ENCODE assay signal across 8 cellular contexts in genomic region chr21:30831194-30831765, GRCh38. TPM values are rescaled to one million over a fixed set of nuclear protein-coding genes. Genes with fewer than 3 reads are reported as not detected.
A peak's percentile ranks its signal among the peaks of the same experiment; 100 is the strongest.
DNase-seq lines count a peak whose midpoint lies in the region; ATAC-seq, FAIRE-seq and TF ChIP-seq lines count a peak whose summit lies in the region.

No MANE protein-coding gene starts in this region.

- H3K27ac ChIP-seq in A673 (ENCODE audit: low read depth, low read length, poor library complexity, severe bottlenecking): no peak overlapping the region
- no peak overlapping the region for H3K27ac ChIP-seq in RWPE2 (ENCODE audit: poor library complexity, severe bottlenecking)
- H3K27ac ChIP-seq in H1 (ENCODE audit: low read depth, low read length): no peak overlapping the region

- no peak overlapping the region for H2AK5ac ChIP-seq in H1 (ENCODE audit: low read depth, low read length)

- no peak overlapping the region for H3K14ac ChIP-seq in H1 (ENCODE audit: insufficient read length)

- peaks cover 12% of the 10 kb centered on the region for H3K27me3 ChIP-seq in A673 (replicated peaks; ENCODE audit: insufficient read depth, low read depth, low read length, poor library complexity)
- H3K27me3 ChIP-seq in RWPE2 (ENCODE audit: insufficient read depth, poor library complexity, severe bottlenecking): no peaks in the 10 kb centered on the region
- H3K27me3 ChIP-seq in H1 (replicated peaks in 1 of 4; ENCODE audit: control insufficient read depth in 3 of 4, extremely low read depth in 1 of 4, insufficient read depth in 3 of 4, low read length in 3 of 4): no peaks in the 10 kb centered on the region

- no peak overlapping the region for H2BK20ac ChIP-seq in H1 (ENCODE audit: low read length)

- no peak overlapping the region for H2AFZ ChIP-seq in H1 (ENCODE audit: low read length)

- TF ChIP-seq RAD21 in H1 (IDR thresholded peaks at IDR 0.05 in 1 of 2, conservative IDR thresholded peaks at IDR 0.05 in 1 of 2; ENCODE audit: low read depth in 2 of 2, low read length in 2 of 2): peak; percentile 70 to 77

- H3K56ac ChIP-seq in H1 (replicated peaks; ENCODE audit: insufficient read length, low read depth, low read length): no peak overlapping the region

- no peak overlapping the region for H2BK15ac ChIP-seq in H1 (ENCODE audit: low read length)

- FAIRE-seq in H1 (lab: Jason Lieb, UNC): no peak

- DNase-seq in A673 (ENCODE audit: low spot score) (peak; percentile 46), RWPE2 (ENCODE audit: low spot score) (no peak), H1 (ENCODE audit: low read depth in 1 of 2, low spot score in 2 of 2) (peak; percentile 21 to 77), NCI-H1930 (lab: John Stamatoyannopoulos, UW) (no peak)
- DNase-seq in stimulated activated CD4-positive, alpha-beta T cell treated with anti-CD3 and anti-CD28 coated beads, Interleukin-4, amount 100 ng/mL, for 1 hour: peak; percentile 19

- CTCF ChIA-PET in A673 (lab: Charles Lee) (no interaction called here), H1 (lab: Charles Lee; ENCODE audit: partially characterized antibody) (interaction anchor here (0.6 to 4.8 kb wide), 27 partner anchors 8 to 498 kb away, joined by 3 to 34 read pairs (median 3); partner anchors contain the start of genes KRTAP11-1 and KRTAP19-4)

- TF ChIP-seq EP300 in H1 (IDR thresholded peaks at IDR 0.05; ENCODE audit: borderline replicate concordance in 1 of 2, low read depth in 2 of 2, low read length in 2 of 2): no peak

- no peak overlapping the region for H4K8ac ChIP-seq in H1 (ENCODE audit: extremely low read depth, insufficient read depth, low read length)

- no peak overlapping the region for H3K23ac ChIP-seq in H1 (ENCODE audit: insufficient read length)

- ATAC-seq in RWPE2 (ENCODE audit: low read depth) (no peak), HG03521 (IDR thresholded peaks at IDR 0.05; ENCODE audit: unreplicated experiment) (no peak), GM21360 (IDR thresholded peaks at IDR 0.05; ENCODE audit: unreplicated experiment) (no peak)

- no peak overlapping the region for H2BK5ac ChIP-seq in H1 (ENCODE audit: low read depth, low read length)

- WGBS in H1 (ENCODE audit: extremely low coverage in 1 of 2, insufficient coverage in 1 of 2, insufficient read length in 1 of 2, insufficient replicate concordance in 2 of 2, low coverage in 1 of 2, low lambda C conversion rate in 2 of 2, missing lambda C conversion rate in 1 of 2), 2 experiments: 49% methylated on average over 6 of the region's 6 CpGs; no CpG with 5 or more reads in 1 of the 2 experiments

- no peak overlapping the region for H3K4me2 ChIP-seq in H1 (ENCODE audit: insufficient read depth in 1 of 2, low read depth in 2 of 2, low read length in 2 of 2)

- no peaks in the 10 kb centered on the region for H4K20me1 ChIP-seq in H1 (replicated peaks in 1 of 2; ENCODE audit: control insufficient read depth in 1 of 2, insufficient read depth in 2 of 2, low read length in 2 of 2)

- BruUV-seq in A673 (replicated peaks; lab: Mats Ljungman, UMichigan): no TSS peak

- POLR2A ChIA-PET in A673 (lab: Charles Lee; ENCODE audit: low non-redundant PET) (no interaction called here), H1 (lab: Charles Lee; ENCODE audit: partially characterized antibody) (no interaction called here)

- H3K9me3 ChIP-seq in A673 (ENCODE audit: low read depth, low read length, poor library complexity, severe bottlenecking): peaks cover 10% of the 10 kb centered on the region
- no peaks in the 10 kb centered on the region for H3K9me3 ChIP-seq in RWPE2 (ENCODE audit: severe bottlenecking)
- H3K9me3 ChIP-seq in H1 (ENCODE audit: insufficient read depth in 2 of 2, low read depth in 1 of 2, low read length in 1 of 2): peaks cover 3 to 4% of the 10 kb centered on the region in 2 experiments; a peak in 3 of 4 replicates

- H3K4me3 ChIP-seq in A673 (ENCODE audit: low read depth, low read length, poor library complexity, severe bottlenecking) (no peak overlapping the region), RWPE2 (ENCODE audit: severe bottlenecking) (no peak overlapping the region), H1 (ENCODE audit: extremely low read depth in 1 of 4, insufficient read depth in 2 of 4, low read depth in 3 of 4, low read length in 4 of 4) (no peak overlapping the region)

- H3K4me1 ChIP-seq in A673 (ENCODE audit: insufficient read depth, low read length, poor library complexity, severe bottlenecking) (no peaks in the 10 kb centered on the region), RWPE2 (ENCODE audit: insufficient read depth, poor library complexity, severe bottlenecking) (no peaks in the 10 kb centered on the region), H1 (replicated peaks in 1 of 4; ENCODE audit: control insufficient read depth in 3 of 4, insufficient read depth in 4 of 4, low read length in 3 of 4) (no peaks in the 10 kb centered on the region)

- no peak overlapping the region for H4K5ac ChIP-seq in H1 (ENCODE audit: insufficient read length, low read depth, low read length)

- H3K79me1 ChIP-seq in H1 (ENCODE audit: low read depth, low read length): no peaks in the 10 kb centered on the region

- no peak for TF ChIP-seq POLR2A in H1 (IDR thresholded peaks at IDR 0.05; ENCODE audit: control extremely low read depth in 1 of 2, low read depth in 2 of 2, low read length in 2 of 2)

- no peak overlapping the region for H3K9ac ChIP-seq in H1 (replicated peaks in 1 of 4; ENCODE audit: extremely low read depth in 1 of 4, low read depth in 3 of 4, low read length in 3 of 4)

- no peaks in the 10 kb centered on the region for H3K23me2 ChIP-seq in H1 (ENCODE audit: low read depth, low read length)

- TF ChIP-seq CTCF in A673 (conservative IDR thresholded peaks at IDR 0.05; ENCODE audit: low read depth, low read length) (peak; percentile 61), GM12872 (IDR thresholded peaks at IDR 0.05; ENCODE audit: insufficient read depth, low read depth, low read length) (peak; percentile 59), RWPE2 (IDR thresholded peaks at IDR 0.05; ENCODE audit: poor library complexity, severe bottlenecking) (peak; percentile 45), H1 (IDR thresholded peaks at IDR 0.05; ENCODE audit: control extremely low read depth in 1 of 3, insufficient read depth in 1 of 3, low read depth in 1 of 3, low read length in 3 of 3) (peak in 2 of 3 experiments; percentile 45 to 75; a peak in 2 of 4 replicates)

- intact Hi-C loops in A673 (cut with micrococcal nuclease; ENCODE audit: unreplicated experiment): loop anchor here (2.0 kb wide), 1 partner anchor 256 kb away; no protein-coding TSS in a partner anchor

- H3K18ac ChIP-seq in H1 (ENCODE audit: extremely low read depth, low read length): no peak overlapping the region

- H3K36me3 ChIP-seq in A673 (ENCODE audit: insufficient read depth, low read length, poor library complexity, severe bottlenecking): no peaks in the 10 kb centered on the region
- no peaks in the 10 kb centered on the region for H3K36me3 ChIP-seq in RWPE2 (ENCODE audit: low read depth)
- H3K36me3 ChIP-seq in H1 (ENCODE audit: control insufficient read depth in 2 of 4, insufficient read depth in 4 of 4, low read length in 3 of 4): no peaks in the 10 kb centered on the region

- H3K4ac ChIP-seq in H1 (replicated peaks; ENCODE audit: insufficient read length, low read depth, low read length): no peak overlapping the region

- no peak overlapping the region for H2BK120ac ChIP-seq in H1 (replicated peaks; ENCODE audit: low read depth, low read length)

- no peak overlapping the region for H2BK12ac ChIP-seq in H1 (ENCODE audit: low read depth, low read length)

- no peaks in the 10 kb centered on the region for H3K79me2 ChIP-seq in H1 (ENCODE audit: control insufficient read depth in 1 of 2, insufficient read depth in 2 of 2, low read length in 2 of 2)

- H4K91ac ChIP-seq in H1 (replicated peaks; ENCODE audit: insufficient read length, low read length): no peak overlapping the region

TF ChIP-seq in H1, 55 proteins besides CTCF, POLR2A, EP300 and RAD21 (continues in another document):
- TF ChIP-seq TEAD4 (IDR thresholded peaks at IDR 0.05; ENCODE audit: low read depth, low read length) (0 out of 2 replicates have a peak, but pooled peaks have one; percentile 43), GTF2F1 (IDR thresholded peaks at IDR 0.05; ENCODE audit: borderline replicate concordance, low read depth, low read length) (no peak), SIN3A (conservative IDR thresholded peaks at IDR 0.05 in 1 of 2, IDR thresholded peaks at IDR 0.05 in 1 of 2; ENCODE audit: low read depth in 1 of 2, low read length in 2 of 2) (no peak), KDM5A (IDR thresholded peaks at IDR 0.05; ENCODE audit: low read length) (no peak)

RNA-seq across cellular contexts. Expression of gene KRTAP7-1, which starts 1.7 kb away (rescaled TPM):
- not detected in 2 replicates for total RNA-seq in A673 (2021)
- total RNA-seq in H1 (2021; fragmentation: NEBNext Ultra II Directional; extraction: Animal tissue kit (Norgen Biotek cat#: 25700)): not detected in 2 replicates
- polyA plus RNA-seq in H1 (2011; rRNA removed): not detected in 2 replicates
- polyA plus RNA-seq in H1 (2011; cell fraction: cytosol; rRNA removed): not detected
- polyA plus RNA-seq in H1 (2011; cell fraction: nucleus; rRNA removed): not detected
- not detected in 4 replicates for polyA plus RNA-seq in H1 (2012, experiment 1 of 2)
- polyA plus RNA-seq in H1 (2012, experiment 2 of 2): not detected
- polyA plus RNA-seq in H1 (2013, experiment 1 of 2): not detected
- polyA plus RNA-seq in H1 (2013, experiment 2 of 2): not detected
- polyA minus RNA-seq in H1 (2011; rRNA and poly(A)+ RNA removed): not detected in 2 replicates
- not detected for polyA minus RNA-seq in H1 (2011; cell fraction: cytosol; rRNA and poly(A)+ RNA removed)
- not detected for polyA minus RNA-seq in H1 (2011; cell fraction: nucleus; rRNA and poly(A)+ RNA removed)

RNA-seq across cellular contexts. Expression of gene KRTAP8-1, which starts 18.2 kb away (rescaled TPM):
- total RNA-seq in A673 (2021): not detected in 2 replicates
- not detected in 2 replicates for total RNA-seq in H1 (2021; fragmentation: NEBNext Ultra II Directional; extraction: Animal tissue kit (Norgen Biotek cat#: 25700))
- polyA plus RNA-seq in H1 (2011; rRNA removed): not detected in 2 replicates
- polyA plus RNA-seq in H1 (2011; cell fraction: cytosol; rRNA removed): not detected
- polyA plus RNA-seq in H1 (2011; cell fraction: nucleus; rRNA removed): not detected
- polyA plus RNA-seq in H1 (2012, experiment 1 of 2): not detected in 4 replicates
- not detected for polyA plus RNA-seq in H1 (2012, experiment 2 of 2)
- polyA plus RNA-seq in H1 (2013, experiment 1 of 2): not detected
- polyA plus RNA-seq in H1 (2013, experiment 2 of 2): not detected
- not detected in 2 replicates for polyA minus RNA-seq in H1 (2011; rRNA and poly(A)+ RNA removed)
- polyA minus RNA-seq in H1 (2011; cell fraction: cytosol; rRNA and poly(A)+ RNA removed): not detected
- polyA minus RNA-seq in H1 (2011; cell fraction: nucleus; rRNA and poly(A)+ RNA removed): not detected

RNA-seq across cellular contexts. Expression of gene KRTAP11-1, which starts 50.1 kb away (rescaled TPM):
- not detected in 2 replicates for total RNA-seq in A673 (2021)
- not detected in 2 replicates for total RNA-seq in H1 (2021; fragmentation: NEBNext Ultra II Directional; extraction: Animal tissue kit (Norgen Biotek cat#: 25700))
- not detected in 2 replicates for polyA plus RNA-seq in H1 (2011; rRNA removed)
- polyA plus RNA-seq in H1 (2011; cell fraction: cytosol; rRNA removed): not detected
- not detected for polyA plus RNA-seq in H1 (2011; cell fraction: nucleus; rRNA removed)
- not detected in 4 replicates for polyA plus RNA-seq in H1 (2012, experiment 1 of 2)
- not detected for polyA plus RNA-seq in H1 (2012, experiment 2 of 2)
- not detected for polyA plus RNA-seq in H1 (2013, experiment 1 of 2)
- polyA plus RNA-seq in H1 (2013, experiment 2 of 2): not detected
- polyA minus RNA-seq in H1 (2011; rRNA and poly(A)+ RNA removed): 0.57 TPM in 1 of 2 replicates, not detected in the other
- polyA minus RNA-seq in H1 (2011; cell fraction: cytosol; rRNA and poly(A)+ RNA removed): not detected
- polyA minus RNA-seq in H1 (2011; cell fraction: nucleus; rRNA and poly(A)+ RNA removed): 1.3 TPM

Comparison
In these comparisons a context has a peak if more than half of its experiments do, and no peak if none do; other contexts are left out.
1. DNase-seq: peak in A673 (single experiment), H1 (2 of 2) and stimulated activated CD4-positive, alpha-beta T cell treated with anti-CD3 and anti-CD28 coated beads, Interleukin-4, amount 100 ng/mL, for 1 hour (single experiment); none in RWPE2 (single experiment) and NCI-H1930 (0 of 2).
2. Peak in every context shown above with its lines, with median percentiles within 50 percentile points of each other: CTCF ChIP-seq.